Comparison of ENCODE assay signal across 21 cellular contexts in genomic region chrX:133265331-133265730, GRCh38. TPM values are rescaled to one million over a fixed set of nuclear protein-coding genes. Genes with fewer than 3 reads are reported as not detected.
A peak's percentile ranks its signal among the peaks of the same experiment; 100 is the strongest.
DNase-seq lines count a peak whose midpoint lies in the region; ATAC-seq and TF ChIP-seq lines count a peak whose summit lies in the region.
"Had no signal": no experiment of that assay in that cellular context is flagged by ENCODE, and none has a peak within 500 bp of the region (broad histone marks: within the 10 kb centered on the region; RNA-seq: fewer than 3 reads in every experiment).

No MANE protein-coding gene starts in this region.

- no peak for TF ChIP-seq EP300 in gastroesophageal sphincter (IDR thresholded peaks at IDR 0.05)

- TF ChIP-seq CTCF in gastroesophageal sphincter (IDR thresholded peaks at IDR 0.05), result no peak
- no peak for TF ChIP-seq CTCF in upper lobe of right lung (IDR thresholded peaks at IDR 0.05)
- TF ChIP-seq CTCF in heart left ventricle (IDR thresholded peaks at IDR 0.05), result no peak

- no peak overlapping the region for H3K27ac Mint-ChIP-seq in activated CD4-positive, alpha-beta T cell treated with anti-CD3 and anti-CD28 coated beads for 36 hours
- H3K27ac Mint-ChIP-seq: activated CD4-positive, alpha-beta T cell treated with anti-CD3 and anti-CD28 coated beads, Interleukin-2, amount 10 ng/mL, durations not matched to agents 7 days and 5 days; activated T-cell treated with anti-CD3 and anti-CD28 coated beads, Interleukin-2, amount 50 U/mL, for 72 hours; T-helper 17 cell had no signal

- no peaks in the 10 kb centered on the region for H3K4me1 Mint-ChIP-seq in activated CD4-positive, alpha-beta T cell treated with anti-CD3 and anti-CD28 coated beads for 36 hours
- H3K4me1 Mint-ChIP-seq: activated CD4-positive, alpha-beta T cell treated with anti-CD3 and anti-CD28 coated beads, Interleukin-2, amount 10 ng/mL, durations not matched to agents 7 days and 5 days; T-helper 17 cell had no signal

- no peaks in the 10 kb centered on the region for H3K36me3 ChIP-seq in gastroesophageal sphincter
- no peaks in the 10 kb centered on the region for H3K36me3 ChIP-seq in mesodermal cell (ENCODE audit: control insufficient read depth, insufficient read depth, low read length)
- H3K36me3 ChIP-seq in upper lobe of right lung, result no peaks in the 10 kb centered on the region
- H3K36me3 ChIP-seq in heart left ventricle, result no peaks in the 10 kb centered on the region
- H3K36me3 ChIP-seq: right atrium auricular region, transverse colon had no signal

- peaks cover 2% of the 10 kb centered on the region for H3K27me3 Mint-ChIP-seq in activated CD4-positive, alpha-beta T cell treated with anti-CD3 and anti-CD28 coated beads for 36 hours
- H3K27me3 Mint-ChIP-seq: activated CD4-positive, alpha-beta T cell treated with anti-CD3 and anti-CD28 coated beads, Interleukin-2, amount 10 ng/mL, durations not matched to agents 7 days and 5 days had no signal

- POLR2A ChIA-PET in activated CD4-positive, alpha-beta T cell treated with anti-CD3 and anti-CD28 coated beads for 36 hours (lab: Charles Lee), result no interaction called here

- no peak overlapping the region for H3K4me3 Mint-ChIP-seq in activated CD4-positive, alpha-beta T cell treated with anti-CD3 and anti-CD28 coated beads for 36 hours
- H3K4me3 Mint-ChIP-seq: activated CD4-positive, alpha-beta T cell treated with anti-CD3 and anti-CD28 coated beads, Interleukin-2, amount 10 ng/mL, durations not matched to agents 7 days and 5 days; activated T-cell treated with anti-CD3 and anti-CD28 coated beads, Interleukin-2, amount 50 U/mL, for 72 hours; T-helper 17 cell had no signal

- no peaks in the 10 kb centered on the region for H3K9me3 Mint-ChIP-seq in activated CD4-positive, alpha-beta T cell treated with anti-CD3 and anti-CD28 coated beads for 36 hours (ENCODE audit: low read depth)
- H3K9me3 Mint-ChIP-seq: activated CD4-positive, alpha-beta T cell treated with anti-CD3 and anti-CD28 coated beads, Interleukin-2, amount 10 ng/mL, durations not matched to agents 7 days and 5 days had no signal

- intact Hi-C loops in activated CD4-positive, alpha-beta T cell treated with anti-CD3 and anti-CD28 coated beads for 36 hours (cut with DNase I, micrococcal nuclease), result no loop called here
- intact Hi-C loops in upper lobe of right lung (cut with DNase I) (no loop called here), heart left ventricle (cut with DNase I) (no loop called here)

- 30 to 45% methylated on average over 2 to 7 of the region's 13 CpGs for whole genome bisulfite sequencing in gastroesophageal sphincter (ENCODE audit: low coverage in 1 of 2), 2 donors
- 5 to 6% methylated on average over 8 of the region's 13 CpGs for WGBS in mesodermal cell (ENCODE audit: insufficient coverage in 2 of 2), 2 experiments
- WGBS in heart left ventricle, 4 donors, result 18 to 49% (median 30%) methylated on average over 12 to 13 of the region's 13 CpGs

- CTCF ChIA-PET in activated CD4-positive, alpha-beta T cell treated with anti-CD3 and anti-CD28 coated beads for 36 hours (lab: Charles Lee), result no interaction called here

- H3K4me3 ChIP-seq in gastroesophageal sphincter (no peak overlapping the region), mesodermal cell (ENCODE audit: extremely low read depth, insufficient read depth, low read length, poor library complexity, severe bottlenecking) (no peak overlapping the region), upper lobe of right lung (no peak overlapping the region), heart left ventricle (no peak overlapping the region)
- H3K4me3 ChIP-seq: dorsolateral prefrontal cortex, right atrium auricular region, transverse colon had no signal

- H3K9me3 ChIP-seq in gastroesophageal sphincter (no peaks in the 10 kb centered on the region), mesodermal cell (ENCODE audit: control insufficient read depth, low read length) (no peaks in the 10 kb centered on the region), upper lobe of right lung (no peaks in the 10 kb centered on the region), heart left ventricle (no peaks in the 10 kb centered on the region)
- H3K9me3 ChIP-seq: right atrium auricular region, transverse colon had no signal

- peaks cover 0 to 13% (median 0%) of the 10 kb centered on the region in 3 donors for H3K4me1 ChIP-seq in gastroesophageal sphincter
- peaks cover 9% of the 10 kb centered on the region for H3K4me1 ChIP-seq in mesodermal cell (ENCODE audit: control insufficient read depth, insufficient read depth, low read length, poor library complexity, severe bottlenecking)
- H3K4me1 ChIP-seq in upper lobe of right lung, result no peaks in the 10 kb centered on the region
- H3K4me1 ChIP-seq in heart left ventricle, result no peaks in the 10 kb centered on the region
- H3K4me1 ChIP-seq: right atrium auricular region, transverse colon had no signal

- H3K27ac ChIP-seq in gastroesophageal sphincter (peak overlapping the region in 3 of 4 donors; percentile 48 to 51 (median 51)), mesodermal cell (ENCODE audit: low read depth, low read length, severe bottlenecking) (peak overlapping the region; percentile 74), upper lobe of right lung (no peak overlapping the region), heart left ventricle (no peak overlapping the region)
- H3K27ac ChIP-seq: 22Rv1, C4-2B, dorsolateral prefrontal cortex, right atrium auricular region, transverse colon had no signal

- H3K36me3 Mint-ChIP-seq in activated CD4-positive, alpha-beta T cell treated with anti-CD3 and anti-CD28 coated beads for 36 hours (ENCODE audit: low read depth), result no peaks in the 10 kb centered on the region

- TF ChIP-seq POLR2A in gastroesophageal sphincter (IDR thresholded peaks at IDR 0.05), result no peak
- TF ChIP-seq POLR2A in heart left ventricle (IDR thresholded peaks at IDR 0.05), result no peak

- peak; percentile 4 for DNase-seq in activated CD4-positive, alpha-beta T cell treated with anti-CD3 and anti-CD28 coated beads for 36 hours
- no peak for DNase-seq in activated CD4-positive, alpha-beta T cell treated with anti-CD3 and anti-CD28 coated beads for 1 hour
- peak; percentile 60 for DNase-seq in upper lobe of right lung
- no peak for DNase-seq in NCI-H187 treated with DMSO at 0.1 percent for 48 hours (lab: John Stamatoyannopoulos, UW)
- no peak for DNase-seq in heart left ventricle
- DNase-seq: activated CD4-positive, alpha-beta T cell treated with anti-CD3 and anti-CD28 coated beads, Interleukin-2, amount 10 ng/mL, durations not matched to agents 7 days and 5 days; activated T-cell treated with anti-CD3 and anti-CD28 coated beads, Interleukin-2, amount 50 U/mL, for 72 hours; anterior cingulate cortex; dorsolateral prefrontal cortex; NCI-H1048; NCI-H2171 treated with DMSO at 0.1 percent for 48 hours; T-helper 17 cell; transverse colon had no signal

- H3K27me3 ChIP-seq in gastroesophageal sphincter (no peaks in the 10 kb centered on the region), upper lobe of right lung (no peaks in the 10 kb centered on the region), heart left ventricle (peaks cover 0 to 7% (median 0%) of the 10 kb centered on the region in 9 donors)
- H3K27me3 ChIP-seq: right atrium auricular region, transverse colon had no signal

- no peak for ATAC-seq in activated CD4-positive, alpha-beta T cell treated with anti-CD3 and anti-CD28 coated beads for 36 hours
- ATAC-seq in gastroesophageal sphincter (no peak), upper lobe of right lung (peak; percentile 42), esophagus mucosa (no peak), heart left ventricle (no peak)
- ATAC-seq: activated T-cell treated with anti-CD3 and anti-CD28 coated beads, Interleukin-2, amount 50 U/mL, for 72 hours; Right ventricle myocardium inferior; T-helper 17 cell had no signal

RNA-seq across cellular contexts. Expression of gene TFDP3, which starts 47.2 kb away (rescaled TPM):
- not detected for total RNA-seq in activated CD4-positive, alpha-beta T cell treated with anti-CD3 and anti-CD28 coated beads for 36 hours
- total RNA-seq in gastroesophageal sphincter, result under 1 TPM in 1 of 4 donors, not detected in 3; 0.40 TPM
- not detected for polyA plus RNA-seq in mesodermal cell (2013, experiment 1 of 2)
- polyA plus RNA-seq in mesodermal cell (2013, experiment 2 of 2), result not detected
- not detected for total RNA-seq in upper lobe of right lung
- total RNA-seq in esophagus mucosa, result not detected
- not detected for total RNA-seq in heart left ventricle
- not detected for polyA plus RNA-seq in heart left ventricle
- total RNA-seq: activated CD4-positive, alpha-beta T cell treated with anti-CD3 and anti-CD28 coated beads, Interleukin-2, amount 10 ng/mL, durations not matched to agents 7 days and 5 days; activated T-cell treated with anti-CD3 and anti-CD28 coated beads, Interleukin-2, amount 50 U/mL, for 72 hours; Daoy; dorsolateral prefrontal cortex; right atrium auricular region; Right ventricle myocardium inferior; T-helper 17 cell; transverse colon had no signal

Comparison
In these comparisons a context has a peak if more than half of its experiments do, and no peak if none do; other contexts are left out.
1. DNase-seq: peak in activated CD4-positive, alpha-beta T cell treated with anti-CD3 and anti-CD28 coated beads for 36 hours (single experiment) and upper lobe of right lung (single experiment); none in activated CD4-positive, alpha-beta T cell treated with anti-CD3 and anti-CD28 coated beads for 1 hour (single experiment), NCI-H187 treated with DMSO at 0.1 percent for 48 hours (single experiment) and heart left ventricle (0 of 5).
2. H3K27ac ChIP-seq: peak in gastroesophageal sphincter (3 of 4) and mesodermal cell (single experiment); none in upper lobe of right lung (single experiment) and heart left ventricle (0 of 12).